In the genomic region with DNA sequence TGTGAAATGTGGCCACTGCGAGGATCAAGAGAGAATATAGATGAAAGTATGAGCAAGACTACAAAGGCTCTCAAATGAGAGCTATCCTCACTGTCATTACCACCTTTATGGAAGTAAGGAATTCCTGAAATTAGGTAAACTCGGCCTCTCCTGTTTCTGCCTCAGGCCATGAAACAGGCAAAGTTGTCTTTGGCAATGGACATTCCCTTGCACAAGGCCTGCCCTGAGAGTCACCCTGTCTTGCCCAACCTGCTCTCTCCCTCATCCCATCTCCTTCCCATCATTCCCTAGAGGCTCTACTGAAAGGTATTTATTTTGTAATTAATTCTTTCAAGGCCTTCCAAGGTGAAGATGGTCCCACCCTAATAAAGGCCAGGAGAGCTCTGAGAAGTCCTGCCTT, we compare ENCODE assay signal across 24 cellular contexts.
DNase-seq lines count a peak whose midpoint lies in the region; ATAC-seq, FAIRE-seq and TF ChIP-seq lines count a peak whose summit lies in the region.
"Had no signal": no experiment of that assay in that cellular context is flagged by ENCODE, and none has a peak within 500 bp of the region (broad histone marks: within the 10 kb centered on the region; RNA-seq: fewer than 3 reads in every experiment).

No MANE protein-coding gene starts in this region.

- H3K27ac ChIP-seq in right cardiac atrium (ENCODE audit: low read length) (no peak overlapping the region), RWPE1 (peak overlapping the region; percentile 29; the same call in 1 of the 2 replicates)
- H3K27ac ChIP-seq: C4-2B, GM23248 had no signal

- H3K4me3 ChIP-seq in right cardiac atrium (ENCODE audit: low read length) (no peak overlapping the region), epithelial cell of esophagus (ENCODE audit: low read length) (no peak overlapping the region)
- H3K4me3 ChIP-seq: GM23248, K562 had no signal

- ATAC-seq in left cardiac atrium: peak; percentile 28 to 70
- ATAC-seq in right cardiac atrium: no peak
- peak; percentile 77 for ATAC-seq in omental fat pad (ENCODE audit: low FRiP score)
- no peak for ATAC-seq in HG02973 (IDR thresholded peaks at IDR 0.05; ENCODE audit: unreplicated experiment)
- ATAC-seq: K562 had no signal

- peaks cover 19% of the 10 kb centered on the region for H3K4me1 ChIP-seq in right cardiac atrium (ENCODE audit: control insufficient read depth, insufficient read depth, low read length)

- no peak for TF ChIP-seq CTCF in RWPE1 (conservative IDR thresholded peaks at IDR 0.05; ENCODE audit: low read depth)
- TF ChIP-seq CTCF in epithelial cell of esophagus (IDR thresholded peaks at IDR 0.05; ENCODE audit: insufficient read depth, low read depth, low read length, missing control alignments): no peak
- no peak for TF ChIP-seq CTCF in omental fat pad (IDR thresholded peaks at IDR 0.05)

- no peak for FAIRE-seq in HTR-8/SVneo (lab: Jason Lieb, UNC)
- FAIRE-seq: K562 had no signal

- H3K9me3 ChIP-seq in right cardiac atrium (ENCODE audit: control insufficient read depth, low read length): no peaks in the 10 kb centered on the region

- intact Hi-C loops in left cardiac atrium (cut with DNase I): no loop called here
- intact Hi-C loops in right cardiac atrium (cut with DNase I): no loop called here

- CTCF ChIA-PET in RWPE1 (lab: Yijun Ruan, JAX): interaction anchor here (0.6 kb wide), 1 partner anchor 238 kb away, joined by 4 read pairs; no protein-coding TSS in a partner anchor

- POLR2A ChIA-PET in RWPE1 (lab: Yijun Ruan, JAX; ENCODE audit: low non-redundant PET): no interaction called here

- H3K27me3 ChIP-seq in right cardiac atrium (ENCODE audit: control insufficient read depth, insufficient read depth): no peaks in the 10 kb centered on the region

- DNase-seq in left cardiac atrium: no peak
- no peak for DNase-seq in right cardiac atrium
- DNase-seq in RWPE1 (ENCODE audit: low spot score): peak; percentile 74
- peak; percentile 86 for DNase-seq in epithelial cell of esophagus (ENCODE audit: low read depth)
- DNase-seq in omental fat pad (ENCODE audit: low spot score): no peak
- DNase-seq in HTR-8/SVneo (ENCODE audit: insufficient read length, low spot score): no peak
- no peak for DNase-seq in T-helper 9 cell
- DNase-seq: 8988T; Calu3; CD8-positive, alpha-beta memory T cell; GDM1; GM23248; H9; HFFc6; NCI-H1092; NCI-H1436 treated with DMSO at 0.1 percent for 48 hours; NCI-H1930; NCI-H510A; NCI-H748 treated with DMSO at 0.1 percent for 48 hours; NK-92 treated with Interleukin-12 subunit alpha and Interleukin-12 subunit beta, amount 100 ng/mL, for 24 hours; SHP77 had no signal

- 90% methylated on average over 2 of the region's 2 CpGs for WGBS in right cardiac atrium

Comparison
In these comparisons a context has a peak if more than half of its experiments do, and no peak if none do; other contexts are left out.
1. ATAC-seq: peak in left cardiac atrium (2 of 2) and omental fat pad (single experiment); none in right cardiac atrium (0 of 2) and HG02973 (single experiment).
2. DNase-seq: peak in RWPE1 (single experiment) and epithelial cell of esophagus (single experiment); none in left cardiac atrium (single experiment), right cardiac atrium (0 of 3), omental fat pad (single experiment), HTR-8/SVneo (single experiment) and T-helper 9 cell (single experiment).